Comparison of ENCODE assay signal across 1 cellular context in the genomic region with DNA sequence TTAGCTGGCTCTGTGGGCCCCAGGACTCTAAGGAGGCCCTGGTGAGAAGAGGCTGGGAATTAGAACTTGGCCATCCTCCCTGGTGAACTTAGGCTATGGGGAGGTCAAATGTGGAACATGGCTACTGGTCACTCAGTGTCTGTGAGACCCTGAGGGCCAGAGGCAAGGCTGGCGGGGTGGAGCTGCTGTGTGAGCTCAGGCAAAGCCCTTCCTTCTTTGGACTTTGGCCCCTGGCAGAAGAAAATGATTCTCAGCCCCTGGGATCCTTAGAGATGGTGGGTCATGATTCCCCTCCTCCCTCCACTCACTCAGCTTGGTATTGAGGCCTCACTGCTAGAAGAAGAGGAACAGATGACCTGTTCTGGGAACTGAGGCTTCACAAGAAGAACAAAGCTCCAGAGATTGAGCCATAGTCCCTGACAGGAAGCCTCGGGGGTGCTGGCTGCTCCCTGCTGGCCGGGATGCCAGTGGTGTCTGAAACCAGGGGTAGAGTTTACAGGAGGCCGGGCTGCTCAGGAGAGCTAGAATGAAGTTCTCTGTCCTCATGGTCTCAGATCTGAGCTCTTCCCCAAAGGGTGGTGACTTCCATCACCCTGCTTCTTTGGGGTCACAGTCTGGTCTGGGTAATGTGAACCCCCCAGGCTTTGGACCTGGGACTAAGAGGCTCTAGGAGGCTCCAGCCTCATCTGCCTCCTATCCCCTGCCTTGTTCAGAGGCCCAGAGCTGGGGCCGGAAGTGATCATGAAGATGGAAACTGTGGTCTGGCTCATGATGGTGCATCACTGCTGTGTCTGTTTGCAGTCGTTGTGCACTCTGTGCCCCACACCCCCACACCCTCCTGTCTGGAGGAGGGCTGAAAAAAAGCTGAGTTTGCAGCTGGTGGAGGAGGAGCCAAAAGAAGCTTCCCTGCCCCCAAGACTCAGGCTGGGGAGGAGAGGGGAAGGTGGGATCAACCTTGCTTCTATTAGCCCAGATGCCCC.
TF ChIP-seq lines count a peak whose summit lies in the region.

No MANE protein-coding gene starts in this region.

TF ChIP-seq in HepG2, 621 proteins besides CTCF, POLR2A, EP300 and RAD21 (continued from another document and continues in another):
- TF ChIP-seq, protein P1, sequence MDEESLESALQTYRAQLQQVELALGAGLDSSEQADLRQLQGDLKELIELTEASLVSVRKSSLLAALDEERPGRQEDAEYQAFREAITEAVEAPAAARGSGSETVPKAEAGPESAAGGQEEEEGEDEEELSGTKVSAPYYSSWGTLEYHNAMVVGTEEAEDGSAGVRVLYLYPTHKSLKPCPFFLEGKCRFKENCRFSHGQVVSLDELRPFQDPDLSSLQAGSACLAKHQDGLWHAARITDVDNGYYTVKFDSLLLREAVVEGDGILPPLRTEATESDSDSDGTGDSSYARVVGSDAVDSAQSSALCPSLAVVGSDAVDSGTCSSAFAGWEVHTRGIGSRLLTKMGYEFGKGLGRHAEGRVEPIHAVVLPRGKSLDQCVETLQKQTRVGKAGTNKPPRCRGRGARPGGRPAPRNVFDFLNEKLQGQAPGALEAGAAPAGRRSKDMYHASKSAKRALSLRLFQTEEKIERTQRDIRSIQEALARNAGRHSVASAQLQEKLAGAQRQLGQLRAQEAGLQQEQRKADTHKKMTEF (CRISPR knock-in tag; IDR thresholded peaks at IDR 0.05) = 0 out of 2 replicates have a peak, but pooled peaks have one; percentile 15
- peak; percentile 29; the same call in 1 of the 2 replicates for TF ChIP-seq RARA (CRISPR knock-in tag; IDR thresholded peaks at IDR 0.05)
- TF ChIP-seq, protein P2, sequence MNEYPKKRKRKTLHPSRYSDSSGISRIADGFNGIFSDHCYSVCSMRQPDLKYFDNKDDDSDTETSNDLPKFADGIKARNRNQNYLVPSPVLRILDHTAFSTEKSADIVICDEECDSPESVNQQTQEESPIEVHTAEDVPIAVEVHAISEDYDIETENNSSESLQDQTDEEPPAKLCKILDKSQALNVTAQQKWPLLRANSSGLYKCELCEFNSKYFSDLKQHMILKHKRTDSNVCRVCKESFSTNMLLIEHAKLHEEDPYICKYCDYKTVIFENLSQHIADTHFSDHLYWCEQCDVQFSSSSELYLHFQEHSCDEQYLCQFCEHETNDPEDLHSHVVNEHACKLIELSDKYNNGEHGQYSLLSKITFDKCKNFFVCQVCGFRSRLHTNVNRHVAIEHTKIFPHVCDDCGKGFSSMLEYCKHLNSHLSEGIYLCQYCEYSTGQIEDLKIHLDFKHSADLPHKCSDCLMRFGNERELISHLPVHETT (CRISPR knock-in tag; conservative IDR thresholded peaks at IDR 0.05) = no peak
- TF ChIP-seq CBX2 (IDR thresholded peaks at IDR 0.05; ENCODE audit: low read depth, low read length) = no peak
- no peak for TF ChIP-seq CBX2 (CRISPR knock-in tag; IDR thresholded peaks at IDR 0.05; ENCODE audit: low read depth)
- peak; percentile 7; the same call in 1 of the 2 replicates for TF ChIP-seq ZFY (CRISPR knock-in tag; IDR thresholded peaks at IDR 0.05)
- TF ChIP-seq CBFB (CRISPR knock-in tag; IDR thresholded peaks at IDR 0.05) = 0 out of 2 replicates have a peak, but pooled peaks have one; percentile 17
- 0 out of 2 replicates have a peak, but pooled peaks have one; percentile 6 for TF ChIP-seq ZBTB38 (CRISPR knock-in tag; IDR thresholded peaks at IDR 0.05)
- TF ChIP-seq, protein P3, sequence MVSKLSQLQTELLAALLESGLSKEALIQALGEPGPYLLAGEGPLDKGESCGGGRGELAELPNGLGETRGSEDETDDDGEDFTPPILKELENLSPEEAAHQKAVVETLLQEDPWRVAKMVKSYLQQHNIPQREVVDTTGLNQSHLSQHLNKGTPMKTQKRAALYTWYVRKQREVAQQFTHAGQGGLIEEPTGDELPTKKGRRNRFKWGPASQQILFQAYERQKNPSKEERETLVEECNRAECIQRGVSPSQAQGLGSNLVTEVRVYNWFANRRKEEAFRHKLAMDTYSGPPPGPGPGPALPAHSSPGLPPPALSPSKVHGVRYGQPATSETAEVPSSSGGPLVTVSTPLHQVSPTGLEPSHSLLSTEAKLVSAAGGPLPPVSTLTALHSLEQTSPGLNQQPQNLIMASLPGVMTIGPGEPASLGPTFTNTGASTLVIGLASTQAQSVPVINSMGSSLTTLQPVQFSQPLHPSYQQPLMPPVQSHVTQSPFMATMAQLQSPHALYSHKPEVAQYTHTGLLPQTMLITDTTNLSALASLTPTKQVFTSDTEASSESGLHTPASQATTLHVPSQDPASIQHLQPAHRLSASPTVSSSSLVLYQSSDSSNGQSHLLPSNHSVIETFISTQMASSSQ (IDR thresholded peaks at IDR 0.05; ENCODE audit: low read depth) = no peak
- TF ChIP-seq, protein P3 (CRISPR knock-in tag; IDR thresholded peaks at IDR 0.05; ENCODE audit: borderline replicate concordance) = peak; percentile 6; the same call in 1 of the 2 replicates
- peak; percentile 35; the same call in 1 of the 2 replicates for TF ChIP-seq ZBTB7B (CRISPR knock-in tag; IDR thresholded peaks at IDR 0.05)
- TF ChIP-seq, protein P4, sequence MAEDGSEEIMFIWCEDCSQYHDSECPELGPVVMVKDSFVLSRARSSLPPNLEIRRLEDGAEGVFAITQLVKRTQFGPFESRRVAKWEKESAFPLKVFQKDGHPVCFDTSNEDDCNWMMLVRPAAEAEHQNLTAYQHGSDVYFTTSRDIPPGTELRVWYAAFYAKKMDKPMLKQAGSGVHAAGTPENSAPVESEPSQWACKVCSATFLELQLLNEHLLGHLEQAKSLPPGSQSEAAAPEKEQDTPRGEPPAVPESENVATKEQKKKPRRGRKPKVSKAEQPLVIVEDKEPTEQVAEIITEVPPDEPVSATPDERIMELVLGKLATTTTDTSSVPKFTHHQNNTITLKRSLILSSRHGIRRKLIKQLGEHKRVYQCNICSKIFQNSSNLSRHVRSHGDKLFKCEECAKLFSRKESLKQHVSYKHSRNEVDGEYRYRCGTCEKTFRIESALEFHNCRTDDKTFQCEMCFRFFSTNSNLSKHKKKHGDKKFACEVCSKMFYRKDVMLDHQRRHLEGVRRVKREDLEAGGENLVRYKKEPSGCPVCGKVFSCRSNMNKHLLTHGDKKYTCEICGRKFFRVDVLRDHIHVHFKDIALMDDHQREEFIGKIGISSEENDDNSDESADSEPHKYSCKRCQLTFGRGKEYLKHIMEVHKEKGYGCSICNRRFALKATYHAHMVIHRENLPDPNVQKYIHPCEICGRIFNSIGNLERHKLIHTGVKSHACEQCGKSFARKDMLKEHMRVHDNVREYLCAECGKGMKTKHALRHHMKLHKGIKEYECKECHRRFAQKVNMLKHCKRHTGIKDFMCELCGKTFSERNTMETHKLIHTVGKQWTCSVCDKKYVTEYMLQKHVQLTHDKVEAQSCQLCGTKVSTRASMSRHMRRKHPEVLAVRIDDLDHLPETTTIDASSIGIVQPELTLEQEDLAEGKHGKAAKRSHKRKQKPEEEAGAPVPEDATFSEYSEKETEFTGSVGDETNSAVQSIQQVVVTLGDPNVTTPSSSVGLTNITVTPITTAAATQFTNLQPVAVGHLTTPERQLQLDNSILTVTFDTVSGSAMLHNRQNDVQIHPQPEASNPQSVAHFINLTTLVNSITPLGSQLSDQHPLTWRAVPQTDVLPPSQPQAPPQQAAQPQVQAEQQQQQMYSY (CRISPR knock-in tag; IDR thresholded peaks at IDR 0.05) = no peak
- peak; percentile 31; the same call in 1 of the 2 replicates for TF ChIP-seq ZNF3 (CRISPR knock-in tag; IDR thresholded peaks at IDR 0.05)
- TF ChIP-seq TBX3 (IDR thresholded peaks at IDR 0.05; ENCODE audit: borderline replicate concordance) = no peak
- peak; percentile 32; the same call in 1 of the 2 replicates for TF ChIP-seq HOXA3 (CRISPR knock-in tag; IDR thresholded peaks at IDR 0.05)
- peak; percentile 17; the same call in 1 of the 2 replicates for TF ChIP-seq ZNF264 (CRISPR knock-in tag; IDR thresholded peaks at IDR 0.05)
- TF ChIP-seq, protein P5, sequence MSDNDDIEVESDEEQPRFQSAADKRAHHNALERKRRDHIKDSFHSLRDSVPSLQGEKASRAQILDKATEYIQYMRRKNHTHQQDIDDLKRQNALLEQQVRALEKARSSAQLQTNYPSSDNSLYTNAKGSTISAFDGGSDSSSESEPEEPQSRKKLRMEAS (IDR thresholded peaks at IDR 0.05) = peak; percentile 15
- TF ChIP-seq, protein P6, sequence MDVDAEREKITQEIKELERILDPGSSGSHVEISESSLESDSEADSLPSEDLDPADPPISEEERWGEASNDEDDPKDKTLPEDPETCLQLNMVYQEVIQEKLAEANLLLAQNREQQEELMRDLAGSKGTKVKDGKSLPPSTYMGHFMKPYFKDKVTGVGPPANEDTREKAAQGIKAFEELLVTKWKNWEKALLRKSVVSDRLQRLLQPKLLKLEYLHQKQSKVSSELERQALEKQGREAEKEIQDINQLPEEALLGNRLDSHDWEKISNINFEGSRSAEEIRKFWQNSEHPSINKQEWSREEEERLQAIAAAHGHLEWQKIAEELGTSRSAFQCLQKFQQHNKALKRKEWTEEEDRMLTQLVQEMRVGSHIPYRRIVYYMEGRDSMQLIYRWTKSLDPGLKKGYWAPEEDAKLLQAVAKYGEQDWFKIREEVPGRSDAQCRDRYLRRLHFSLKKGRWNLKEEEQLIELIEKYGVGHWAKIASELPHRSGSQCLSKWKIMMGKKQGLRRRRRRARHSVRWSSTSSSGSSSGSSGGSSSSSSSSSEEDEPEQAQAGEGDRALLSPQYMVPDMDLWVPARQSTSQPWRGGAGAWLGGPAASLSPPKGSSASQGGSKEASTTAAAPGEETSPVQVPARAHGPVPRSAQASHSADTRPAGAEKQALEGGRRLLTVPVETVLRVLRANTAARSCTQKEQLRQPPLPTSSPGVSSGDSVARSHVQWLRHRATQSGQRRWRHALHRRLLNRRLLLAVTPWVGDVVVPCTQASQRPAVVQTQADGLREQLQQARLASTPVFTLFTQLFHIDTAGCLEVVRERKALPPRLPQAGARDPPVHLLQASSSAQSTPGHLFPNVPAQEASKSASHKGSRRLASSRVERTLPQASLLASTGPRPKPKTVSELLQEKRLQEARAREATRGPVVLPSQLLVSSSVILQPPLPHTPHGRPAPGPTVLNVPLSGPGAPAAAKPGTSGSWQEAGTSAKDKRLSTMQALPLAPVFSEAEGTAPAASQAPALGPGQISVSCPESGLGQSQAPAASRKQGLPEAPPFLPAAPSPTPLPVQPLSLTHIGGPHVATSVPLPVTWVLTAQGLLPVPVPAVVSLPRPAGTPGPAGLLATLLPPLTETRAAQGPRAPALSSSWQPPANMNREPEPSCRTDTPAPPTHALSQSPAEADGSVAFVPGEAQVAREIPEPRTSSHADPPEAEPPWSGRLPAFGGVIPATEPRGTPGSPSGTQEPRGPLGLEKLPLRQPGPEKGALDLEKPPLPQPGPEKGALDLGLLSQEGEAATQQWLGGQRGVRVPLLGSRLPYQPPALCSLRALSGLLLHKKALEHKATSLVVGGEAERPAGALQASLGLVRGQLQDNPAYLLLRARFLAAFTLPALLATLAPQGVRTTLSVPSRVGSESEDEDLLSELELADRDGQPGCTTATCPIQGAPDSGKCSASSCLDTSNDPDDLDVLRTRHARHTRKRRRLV (CRISPR knock-in tag; IDR thresholded peaks at IDR 0.05) = peak; percentile 79
- TF ChIP-seq, protein P7, sequence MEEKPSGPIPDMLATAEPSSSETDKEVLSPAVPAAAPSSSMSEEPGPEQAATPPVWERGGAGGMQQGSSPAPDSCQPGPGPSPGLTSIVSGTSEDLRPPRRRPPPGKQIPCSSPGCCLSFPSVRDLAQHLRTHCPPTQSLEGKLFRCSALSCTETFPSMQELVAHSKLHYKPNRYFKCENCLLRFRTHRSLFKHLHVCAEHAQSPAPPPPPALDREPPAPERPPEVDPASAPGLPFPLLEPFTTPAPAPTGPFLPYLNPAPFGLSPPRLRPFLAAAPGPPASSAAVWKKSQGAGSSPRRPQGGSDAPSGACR (CRISPR knock-in tag; IDR thresholded peaks at IDR 0.05) = 0 out of 2 replicates have a peak, but pooled peaks have one; percentile 46
- 0 out of 2 replicates have a peak, but pooled peaks have one; percentile 11 for TF ChIP-seq CBX5 (CRISPR knock-in tag; IDR thresholded peaks at IDR 0.05; ENCODE audit: borderline replicate concordance)
- no peak for TF ChIP-seq ZNF619 (CRISPR knock-in tag; IDR thresholded peaks at IDR 0.05)
- no peak for TF ChIP-seq GATAD1 (CRISPR knock-in tag; IDR thresholded peaks at IDR 0.05)
- TF ChIP-seq, protein P8, sequence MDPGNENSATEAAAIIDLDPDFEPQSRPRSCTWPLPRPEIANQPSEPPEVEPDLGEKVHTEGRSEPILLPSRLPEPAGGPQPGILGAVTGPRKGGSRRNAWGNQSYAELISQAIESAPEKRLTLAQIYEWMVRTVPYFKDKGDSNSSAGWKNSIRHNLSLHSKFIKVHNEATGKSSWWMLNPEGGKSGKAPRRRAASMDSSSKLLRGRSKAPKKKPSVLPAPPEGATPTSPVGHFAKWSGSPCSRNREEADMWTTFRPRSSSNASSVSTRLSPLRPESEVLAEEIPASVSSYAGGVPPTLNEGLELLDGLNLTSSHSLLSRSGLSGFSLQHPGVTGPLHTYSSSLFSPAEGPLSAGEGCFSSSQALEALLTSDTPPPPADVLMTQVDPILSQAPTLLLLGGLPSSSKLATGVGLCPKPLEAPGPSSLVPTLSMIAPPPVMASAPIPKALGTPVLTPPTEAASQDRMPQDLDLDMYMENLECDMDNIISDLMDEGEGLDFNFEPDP (CRISPR knock-in tag; conservative IDR thresholded peaks at IDR 0.05) = 0 out of 2 replicates have a peak, but pooled peaks have one; percentile 90
- TF ChIP-seq ZNF615 (CRISPR knock-in tag; IDR thresholded peaks at IDR 0.05; ENCODE audit: borderline replicate concordance) = no peak
- TF ChIP-seq, protein P9, sequence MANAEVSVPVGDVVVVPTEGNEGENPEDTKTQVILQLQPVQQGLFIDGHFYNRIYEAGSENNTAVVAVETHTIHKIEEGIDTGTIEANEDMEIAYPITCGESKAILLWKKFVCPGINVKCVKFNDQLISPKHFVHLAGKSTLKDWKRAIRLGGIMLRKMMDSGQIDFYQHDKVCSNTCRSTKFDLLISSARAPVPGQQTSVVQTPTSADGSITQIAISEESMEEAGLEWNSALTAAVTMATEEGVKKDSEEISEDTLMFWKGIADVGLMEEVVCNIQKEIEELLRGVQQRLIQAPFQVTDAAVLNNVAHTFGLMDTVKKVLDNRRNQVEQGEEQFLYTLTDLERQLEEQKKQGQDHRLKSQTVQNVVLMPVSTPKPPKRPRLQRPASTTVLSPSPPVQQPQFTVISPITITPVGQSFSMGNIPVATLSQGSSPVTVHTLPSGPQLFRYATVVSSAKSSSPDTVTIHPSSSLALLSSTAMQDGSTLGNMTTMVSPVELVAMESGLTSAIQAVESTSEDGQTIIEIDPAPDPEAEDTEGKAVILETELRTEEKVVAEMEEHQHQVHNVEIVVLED (CRISPR knock-in tag; IDR thresholded peaks at IDR 0.05; ENCODE audit: borderline replicate concordance) = 0 out of 2 replicates have a peak, but pooled peaks have one; percentile 35
- TF ChIP-seq YEATS2 (CRISPR knock-in tag; IDR thresholded peaks at IDR 0.05; ENCODE audit: borderline replicate concordance) = no peak
- no peak for TF ChIP-seq ZFP82 (CRISPR knock-in tag; IDR thresholded peaks at IDR 0.05; ENCODE audit: borderline replicate concordance)
